15 cellular contexts compared by ENCODE assay signal in genomic region chr1:244444854-244445253, GRCh38. TPM values are rescaled to one million over a fixed set of nuclear protein-coding genes. Genes with fewer than 3 reads are reported as not detected.
DNase-seq lines count a peak whose midpoint lies in the region; ATAC-seq and TF ChIP-seq lines count a peak whose summit lies in the region.
"Had no signal": no experiment of that assay in that cellular context is flagged by ENCODE, and none has a peak within 500 bp of the region (broad histone marks: within the 10 kb centered on the region; RNA-seq: fewer than 3 reads in every experiment).

No MANE protein-coding gene starts in this region.

- ATAC-seq in activated T-cell treated with anti-CD3 and anti-CD28 coated beads, Interleukin-2, amount 50 U/mL, for 72 hours (replicated peaks in 1 of 2) = no peak
- no peak for ATAC-seq in activated T-cell treated with anti-CD3 and anti-CD28 coated beads, Interleukin-2, amount 50 U/mL, for 4 hours
- ATAC-seq: esophagus mucosa had no signal

- no peak overlapping the region for H3K4me2 ChIP-seq in mesenchymal stem cell (ENCODE audit: low read length, poor library complexity, severe bottlenecking)

- DNase-seq in activated T-cell treated with anti-CD3 and anti-CD28 coated beads, Interleukin-2, amount 50 U/mL, for 72 hours = no peak
- DNase-seq in activated T-cell treated with anti-CD3 and anti-CD28 coated beads, Interleukin-2, amount 50 U/mL, for 4 hours = no peak
- peak; percentile 30 for DNase-seq in MCF 10A (ENCODE audit: unreplicated experiment)
- peak; percentile 24 for DNase-seq in mesenchymal stem cell
- DNase-seq in type B pancreatic cell (ENCODE audit: extremely low spot score, unreplicated experiment) = no peak
- DNase-seq in cortex of kidney (lab: John Stamatoyannopoulos, UW) = no peak
- no peak for DNase-seq in activated effector memory CD4-positive, alpha-beta T cell treated with anti-CD3 and anti-CD28 coated beads, Interleukin-2, amount 50 U/mL, for 16 hours
- no peak for DNase-seq in activated T-cell treated with anti-CD3 and anti-CD28 coated beads, Interleukin-2, amount 50 U/mL, for 24 hours
- DNase-seq: stimulated activated CD4-positive, alpha-beta T cell treated with anti-CD3 and anti-CD28 coated beads, Interleukin-1b, Interleukin-23, amount 100 ng/mL, for 48 hours; T1000 had no signal

- no peak overlapping the region for H3K23ac ChIP-seq in mesenchymal stem cell (ENCODE audit: low read length in 2 of 2)

- H2BK5ac ChIP-seq in mesenchymal stem cell (ENCODE audit: low read depth, low read length, poor library complexity, severe bottlenecking) = no peak overlapping the region

- H2BK12ac ChIP-seq in mesenchymal stem cell (ENCODE audit: low read length in 2 of 2) = peak overlapping the region in 1 of 2 experiments; percentile 84

- no peak overlapping the region for H3K14ac ChIP-seq in mesenchymal stem cell (ENCODE audit: low read length in 2 of 2)

- H3K9me3 ChIP-seq in mesenchymal stem cell (ENCODE audit: control insufficient read depth, low read length) = no peaks in the 10 kb centered on the region
- H3K9me3 ChIP-seq: tibial nerve had no signal

- peaks cover 65% of the 10 kb centered on the region for H3K4me1 Mint-ChIP-seq in activated T-cell treated with anti-CD3 and anti-CD28 coated beads, Interleukin-2, amount 50 U/mL, for 72 hours (ENCODE audit: low read depth)
- peaks cover 60% of the 10 kb centered on the region for H3K4me1 Mint-ChIP-seq in activated T-cell treated with anti-CD3 and anti-CD28 coated beads, Interleukin-2, amount 50 U/mL, for 4 hours (ENCODE audit: low read depth)
- H3K4me1 Mint-ChIP-seq in MCF 10A (ENCODE audit: insufficient read depth, unreplicated experiment) = peaks cover 66% of the 10 kb centered on the region
- peaks cover 33% of the 10 kb centered on the region for H3K4me1 Mint-ChIP-seq in type B pancreatic cell (ENCODE audit: unreplicated experiment)
- H3K4me1 Mint-ChIP-seq in activated T-cell treated with anti-CD3 and anti-CD28 coated beads, Interleukin-2, amount 50 U/mL, for 24 hours (ENCODE audit: low read depth) = peaks cover 67% of the 10 kb centered on the region

- peak overlapping the region; percentile 77 for H4K8ac ChIP-seq in mesenchymal stem cell (ENCODE audit: low read length)

- peak overlapping the region; percentile 95 for H3K27ac Mint-ChIP-seq in activated T-cell treated with anti-CD3 and anti-CD28 coated beads, Interleukin-2, amount 50 U/mL, for 72 hours
- H3K27ac Mint-ChIP-seq in MCF 10A (ENCODE audit: low read depth, unreplicated experiment) = peak overlapping the region; percentile 47
- peak overlapping the region; percentile 38 for H3K27ac Mint-ChIP-seq in type B pancreatic cell
- no peak overlapping the region for H3K27ac Mint-ChIP-seq in activated T-cell treated with anti-CD3 and anti-CD28 coated beads, Interleukin-2, amount 50 U/mL, for 24 hours

- H3K36me3 ChIP-seq in mesenchymal stem cell (ENCODE audit: control insufficient read depth in 1 of 2, insufficient read depth in 2 of 2, low read depth in 1 of 2, low read length in 2 of 2) = peaks cover 2 to 23% of the 10 kb centered on the region in 2 experiments
- H3K36me3 ChIP-seq: tibial nerve had no signal

- POLR2A ChIA-PET in MCF 10A (lab: Yijun Ruan, JAX) = interaction anchor here (0.6 to 8.1 kb wide), 16 partner anchors 9 to 397 kb away, joined by 3 to 61 read pairs (median 5); partner anchors contain the start of genes CATSPERE and COX20

- CTCF ChIA-PET in MCF 10A (lab: Yijun Ruan, JAX) = interaction anchor here (0.6 to 3.9 kb wide), 12 partner anchors 8 to 1101 kb away, joined by 3 to 15 read pairs (median 4); no protein-coding TSS in a partner anchor

- intact Hi-C loops in MCF 10A (cut with micrococcal nuclease) = no loop called here

- peak overlapping the region; percentile 39 for H4K91ac ChIP-seq in mesenchymal stem cell (ENCODE audit: low read length)

- no peaks in the 10 kb centered on the region for H3K9me3 Mint-ChIP-seq in activated T-cell treated with anti-CD3 and anti-CD28 coated beads, Interleukin-2, amount 50 U/mL, for 72 hours
- no peaks in the 10 kb centered on the region for H3K9me3 Mint-ChIP-seq in activated T-cell treated with anti-CD3 and anti-CD28 coated beads, Interleukin-2, amount 50 U/mL, for 4 hours
- H3K9me3 Mint-ChIP-seq in MCF 10A (ENCODE audit: unreplicated experiment) (no peaks in the 10 kb centered on the region), type B pancreatic cell (no peaks in the 10 kb centered on the region)
- no peaks in the 10 kb centered on the region for H3K9me3 Mint-ChIP-seq in activated T-cell treated with anti-CD3 and anti-CD28 coated beads, Interleukin-2, amount 50 U/mL, for 24 hours
- H3K9me3 Mint-ChIP-seq: activated T-helper 2 cell treated with anti-CD3 and anti-CD28 coated beads, Interferon-gamma antibody, Interleukin-2, Interleukin-4, amounts not matched to agents 10 μg/mL and 5 μg/mL and 100 μg/mL, durations not matched to agents 14 hours and 24 hours and 36 hours; IgD-negative memory B cell had no signal

- H3K4ac ChIP-seq in mesenchymal stem cell (ENCODE audit: low read depth in 1 of 2, low read length in 2 of 2) = no peak overlapping the region

- H3K27me3 Mint-ChIP-seq in activated T-cell treated with anti-CD3 and anti-CD28 coated beads, Interleukin-2, amount 50 U/mL, for 72 hours (ENCODE audit: low read depth) = no peaks in the 10 kb centered on the region
- H3K27me3 Mint-ChIP-seq in activated T-cell treated with anti-CD3 and anti-CD28 coated beads, Interleukin-2, amount 50 U/mL, for 4 hours (ENCODE audit: low read depth) = no peaks in the 10 kb centered on the region
- no peaks in the 10 kb centered on the region for H3K27me3 Mint-ChIP-seq in MCF 10A (ENCODE audit: insufficient read depth, unreplicated experiment)
- H3K27me3 Mint-ChIP-seq in type B pancreatic cell = no peaks in the 10 kb centered on the region
- no peaks in the 10 kb centered on the region for H3K27me3 Mint-ChIP-seq in activated T-cell treated with anti-CD3 and anti-CD28 coated beads, Interleukin-2, amount 50 U/mL, for 24 hours
- H3K27me3 Mint-ChIP-seq: IgD-negative memory B cell had no signal

- no peak overlapping the region for H2AK5ac ChIP-seq in mesenchymal stem cell (ENCODE audit: low read length, severe bottlenecking)

- H3K18ac ChIP-seq in mesenchymal stem cell (ENCODE audit: low read depth in 1 of 2, low read length in 2 of 2) = no peak overlapping the region

- peaks cover 3% of the 10 kb centered on the region for H3K4me1 ChIP-seq in mesenchymal stem cell (ENCODE audit: control insufficient read depth, insufficient read depth, low read depth, low read length)

- H3K9ac ChIP-seq in mesenchymal stem cell (ENCODE audit: low read length) = peak overlapping the region; percentile 77

- TF ChIP-seq CTCF in MCF 10A (IDR thresholded peaks at IDR 0.05; ENCODE audit: unreplicated experiment) (no peak), type B pancreatic cell (conservative IDR thresholded peaks at IDR 0.05) (no peak)

- H2AFZ ChIP-seq in mesenchymal stem cell (ENCODE audit: low read depth, low read length) = no peak overlapping the region

- peaks cover 7 to 21% of the 10 kb centered on the region in 2 donors for H3K36me3 Mint-ChIP-seq in activated T-cell treated with anti-CD3 and anti-CD28 coated beads, Interleukin-2, amount 50 U/mL, for 72 hours (ENCODE audit: insufficient read depth in 2 of 2)
- peaks cover 12% of the 10 kb centered on the region for H3K36me3 Mint-ChIP-seq in activated T-cell treated with anti-CD3 and anti-CD28 coated beads, Interleukin-2, amount 50 U/mL, for 4 hours (ENCODE audit: insufficient read depth)
- H3K36me3 Mint-ChIP-seq in MCF 10A (ENCODE audit: insufficient read depth, unreplicated experiment) = peaks cover 11% of the 10 kb centered on the region
- H3K36me3 Mint-ChIP-seq in type B pancreatic cell = peaks cover 13% of the 10 kb centered on the region
- peaks cover 74% of the 10 kb centered on the region for H3K36me3 Mint-ChIP-seq in activated T-cell treated with anti-CD3 and anti-CD28 coated beads, Interleukin-2, amount 50 U/mL, for 24 hours (ENCODE audit: low read depth)

- no peak overlapping the region for H2BK15ac ChIP-seq in mesenchymal stem cell (ENCODE audit: low read depth, poor library complexity, severe bottlenecking)

- no peak overlapping the region for H2BK120ac ChIP-seq in mesenchymal stem cell (ENCODE audit: low read depth, low read length)

- H3K4me3 ChIP-seq in mesenchymal stem cell (ENCODE audit: insufficient read depth in 1 of 2, low read depth in 1 of 2, low read length in 2 of 2) = no peak overlapping the region
- H3K4me3 ChIP-seq: lung, tibial nerve had no signal

- no peak overlapping the region for H3K4me3 Mint-ChIP-seq in activated T-cell treated with anti-CD3 and anti-CD28 coated beads, Interleukin-2, amount 50 U/mL, for 72 hours
- no peak overlapping the region for H3K4me3 Mint-ChIP-seq in activated T-cell treated with anti-CD3 and anti-CD28 coated beads, Interleukin-2, amount 50 U/mL, for 4 hours
- peak overlapping the region; percentile 26 for H3K4me3 Mint-ChIP-seq in MCF 10A (ENCODE audit: unreplicated experiment)
- no peak overlapping the region for H3K4me3 Mint-ChIP-seq in type B pancreatic cell
- H3K4me3 Mint-ChIP-seq in activated T-cell treated with anti-CD3 and anti-CD28 coated beads, Interleukin-2, amount 50 U/mL, for 24 hours = no peak overlapping the region

- peaks cover 1% of the 10 kb centered on the region for H3K79me1 ChIP-seq in mesenchymal stem cell (replicated peaks; ENCODE audit: low read length, poor library complexity, severe bottlenecking)

- peak overlapping the region; percentile 78 for H3K27ac ChIP-seq in mesenchymal stem cell (ENCODE audit: low read length, poor library complexity, severe bottlenecking)

- no TSS peak for BruUV-seq in MCF 10A (replicated peaks; lab: Mats Ljungman, UMichigan)

- 40% methylated on average over 1 of the region's 1 CpG for WGBS in mesenchymal stem cell

- no peaks in the 10 kb centered on the region for H3K27me3 ChIP-seq in mesenchymal stem cell (ENCODE audit: control insufficient read depth in 1 of 2, insufficient read depth in 1 of 2, low read length in 2 of 2)
- H3K27me3 ChIP-seq: tibial nerve had no signal

RNA-seq across cellular contexts. Expression of gene ADSS2, which starts 6.9 kb away (rescaled TPM):
- total RNA-seq in activated T-cell treated with anti-CD3 and anti-CD28 coated beads, Interleukin-2, amount 50 U/mL, for 72 hours = 10 to 100 TPM; 46.5 to 51.1 TPM
- 10 to 100 TPM; 52.3 to 61.3 (median 57.0) TPM for total RNA-seq in activated T-cell treated with anti-CD3 and anti-CD28 coated beads, Interleukin-2, amount 50 U/mL, for 4 hours
- total RNA-seq in MCF 10A (2022) = 72.8 and 87.5 TPM in 2 replicates
- polyA plus RNA-seq in mesenchymal stem cell (2013, experiment 1 of 2) = 28.0 TPM
- polyA plus RNA-seq in mesenchymal stem cell (2013, experiment 2 of 2) = 29.9 TPM
- 33.3 and 38.7 TPM in 2 replicates for total RNA-seq in type B pancreatic cell (ENCODE audit: low replicate concordance)

RNA-seq across cellular contexts. Expression of gene CATSPERE, which starts 16.2 kb away (rescaled TPM):
- total RNA-seq in activated T-cell treated with anti-CD3 and anti-CD28 coated beads, Interleukin-2, amount 50 U/mL, for 72 hours = under 1 TPM; 0.38 to 0.83 TPM
- total RNA-seq in activated T-cell treated with anti-CD3 and anti-CD28 coated beads, Interleukin-2, amount 50 U/mL, for 4 hours = not detected
- total RNA-seq in MCF 10A (2022) = 1.2 and 2.1 TPM in 2 replicates
- polyA plus RNA-seq in mesenchymal stem cell (2013, experiment 1 of 2) = 0.14 TPM
- polyA plus RNA-seq in mesenchymal stem cell (2013, experiment 2 of 2) = 0.14 TPM
- 0.50 and 1.1 TPM in 2 replicates for total RNA-seq in type B pancreatic cell (ENCODE audit: low replicate concordance)

Comparison
In these comparisons a context has a peak if more than half of its experiments do, and no peak if none do; other contexts are left out.
1. DNase-seq: peak in MCF 10A (single experiment) and mesenchymal stem cell (single experiment); none in activated T-cell treated with anti-CD3 and anti-CD28 coated beads, Interleukin-2, amount 50 U/mL, for 72 hours (0 of 2), activated T-cell treated with anti-CD3 and anti-CD28 coated beads, Interleukin-2, amount 50 U/mL, for 4 hours (single experiment), type B pancreatic cell (single experiment), cortex of kidney (single experiment), activated effector memory CD4-positive, alpha-beta T cell treated with anti-CD3 and anti-CD28 coated beads, Interleukin-2, amount 50 U/mL, for 16 hours (single experiment) and activated T-cell treated with anti-CD3 and anti-CD28 coated beads, Interleukin-2, amount 50 U/mL, for 24 hours (single experiment).